1 cellular context compared by ENCODE assay signal in genomic region chr1:77781683-77782082, GRCh38.
TF ChIP-seq lines count a peak whose summit lies in the region.

No MANE protein-coding gene starts in this region.

TF ChIP-seq in GM12878, 131 proteins besides CTCF, POLR2A, EP300 and RAD21:
- TF ChIP-seq MTA2 (IDR thresholded peaks at IDR 0.05; ENCODE audit: low read depth) (0 out of 2 replicates have a peak, but pooled peaks have one; percentile 55), SUPT20H (IDR thresholded peaks at IDR 0.05; ENCODE audit: borderline replicate concordance, control insufficient read depth, low read depth, low read length) (no peak), IKZF2 (IDR thresholded peaks at IDR 0.05) (peak in 1 of 2 experiments; percentile 17; a peak in 1 of 4 replicates), ZNF384 (IDR thresholded peaks at IDR 0.05; ENCODE audit: borderline replicate concordance, low read depth, low read length) (peak; percentile 54; the same call in 1 of the 2 replicates), RELB (IDR thresholded peaks at IDR 0.05; ENCODE audit: low read depth) (0 out of 2 replicates have a peak, but pooled peaks have one; percentile 28), RELA (IDR thresholded peaks at IDR 0.05; ENCODE audit: borderline replicate concordance, partially characterized antibody) (no peak), MYC (IDR thresholded peaks at IDR 0.05; ENCODE audit: insufficient read depth, insufficient read length, insufficient replicate concordance, low read length, severe bottlenecking) (no peak), ZNF24 (IDR thresholded peaks at IDR 0.05) (0 out of 2 replicates have a peak, but pooled peaks have one; percentile 9), KAT2A (conservative IDR thresholded peaks at IDR 0.05; ENCODE audit: control insufficient read depth, low read depth, low read length) (no peak), EZH2 (IDR thresholded peaks at IDR 0.05; ENCODE audit: borderline replicate concordance, control insufficient read depth, low read depth, low read length) (no peak), RUNX3 (IDR thresholded peaks at IDR 0.05; ENCODE audit: low read length) (peak; percentile 34), PKNOX1 (IDR thresholded peaks at IDR 0.05) (0 out of 2 replicates have a peak, but pooled peaks have one; percentile 22)
